31 cellular contexts compared by ENCODE assay signal in the genomic region with DNA sequence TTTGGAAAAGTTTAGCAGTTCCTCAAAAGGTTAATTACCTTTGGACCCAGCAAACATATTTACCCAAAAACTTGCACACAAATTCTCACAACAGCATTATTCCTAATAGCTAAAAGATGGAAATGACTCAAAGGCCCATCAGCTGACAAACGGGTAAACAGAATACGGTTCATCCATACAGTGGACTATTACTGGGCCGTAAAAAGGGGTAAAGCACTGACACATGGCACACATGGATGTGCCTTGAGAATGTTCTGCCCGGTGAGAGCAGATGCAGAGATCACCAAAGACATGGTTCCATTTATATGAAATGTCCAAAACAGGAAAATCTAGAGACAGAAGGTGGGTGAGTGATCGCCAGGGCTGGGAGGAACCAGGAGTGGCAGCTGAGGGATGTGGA.
"Had no signal": no experiment of that assay in that cellular context is flagged by ENCODE, and none has a peak within 500 bp of the region (broad histone marks: within the 10 kb centered on the region; RNA-seq: fewer than 3 reads in every experiment).

No MANE protein-coding gene starts in this region.

- H3K4me1 Mint-ChIP-seq: activated naive CD4-positive, alpha-beta T cell treated with anti-CD3 and anti-CD28 coated beads, Interleukin-2, amount 10 ng/mL, durations not matched to agents 7 days and 5 days; T-cell had no signal

- H3K27ac Mint-ChIP-seq: activated CD8-positive, alpha-beta T cell treated with anti-CD3 and anti-CD28 coated beads for 36 hours; activated naive CD8-positive, alpha-beta T cell treated with anti-CD3 and anti-CD28 coated beads for 36 hours; T-cell had no signal

- H3K27me3 Mint-ChIP-seq: activated CD8-positive, alpha-beta T cell treated with anti-CD3 and anti-CD28 coated beads for 36 hours; activated naive CD4-positive, alpha-beta T cell treated with anti-CD3 and anti-CD28 coated beads, Interleukin-2, amount 10 ng/mL, durations not matched to agents 7 days and 5 days; activated naive CD8-positive, alpha-beta T cell treated with anti-CD3 and anti-CD28 coated beads for 36 hours; T-cell had no signal

- H3K9me3 Mint-ChIP-seq: activated CD8-positive, alpha-beta T cell treated with anti-CD3 and anti-CD28 coated beads for 36 hours; activated naive CD4-positive, alpha-beta T cell treated with anti-CD3 and anti-CD28 coated beads, Interleukin-2, amount 10 ng/mL, durations not matched to agents 7 days and 5 days; activated naive CD8-positive, alpha-beta T cell treated with anti-CD3 and anti-CD28 coated beads for 36 hours; T-cell had no signal

- DNase-seq: activated CD4-positive, alpha-beta T cell treated with anti-CD3 and anti-CD28 coated beads for 1 hour; activated CD4-positive, alpha-beta T cell treated with anti-CD3 and anti-CD28 coated beads for 48 hours; activated CD4-positive, alpha-beta T cell treated with anti-CD3 and anti-CD28 coated beads, Interleukin-2, amount 50 U/mL, for 4 hours; activated CD4-positive, CD25-positive, alpha-beta regulatory T cell; activated CD8-positive, alpha-beta T cell treated with anti-CD3 and anti-CD28 coated beads for 36 hours; activated gamma-delta T cell treated with Interleukin-2 at 50 U/mL for 16 hours; activated naive CD4-positive, alpha-beta T cell treated with anti-CD3 and anti-CD28 coated beads, Interleukin-2, amount 10 ng/mL, durations not matched to agents 7 days and 5 days; activated naive CD8-positive, alpha-beta T cell treated with anti-CD3 and anti-CD28 coated beads for 36 hours; activated T-cell treated with anti-CD3 and anti-CD28 coated beads, Interleukin-2, amount 50 U/mL, for 1 hour; amniotic stem cell; brain microvascular endothelial cell; central memory CD4-positive, alpha-beta T cell; Karpas-422; KBM-7; NCI-H1105; NCI-H1417 treated with DMSO at 0.1 percent for 48 hours; NCI-H1930; NCI-H2081 treated with DMSO at 0.1 percent for 48 hours; NCI-H510A; NCI-H526; NCI-H748 treated with DMSO at 0.1 percent for 48 hours; NK-92 treated with Interleukin-12 subunit alpha and Interleukin-12 subunit beta, amount 100 ng/mL, for 24 hours; PC-3; Peyer's patch; RPMI8226; SIG-M5; T-cell; T-helper 2 cell; T-helper 9 cell had no signal

- ATAC-seq: activated CD8-positive, alpha-beta T cell treated with anti-CD3 and anti-CD28 coated beads for 36 hours; PC-3; Right ventricle myocardium inferior; SK-N-SH treated with all-trans-retinoic acid at 6 μM for 48 hours; T-cell had no signal

- H3K4me3 Mint-ChIP-seq: activated CD8-positive, alpha-beta T cell treated with anti-CD3 and anti-CD28 coated beads for 36 hours; activated naive CD4-positive, alpha-beta T cell treated with anti-CD3 and anti-CD28 coated beads, Interleukin-2, amount 10 ng/mL, durations not matched to agents 7 days and 5 days; activated naive CD8-positive, alpha-beta T cell treated with anti-CD3 and anti-CD28 coated beads for 36 hours; T-cell had no signal
